In genomic region chr16:89330177-89330856, GRCh38 we compare ENCODE assay signal across 10 cellular contexts.
A peak's percentile ranks its signal among the peaks of the same experiment; 100 is the strongest.
DNase-seq lines count a peak whose midpoint lies in the region; ATAC-seq and TF ChIP-seq lines count a peak whose summit lies in the region.
"Had no signal": no experiment of that assay in that cellular context is flagged by ENCODE, and none has a peak within 500 bp of the region (broad histone marks: within the 10 kb centered on the region; RNA-seq: fewer than 3 reads in every experiment).

No MANE protein-coding gene starts in this region.

- H3K27me3 ChIP-seq in breast epithelium, result no peaks in the 10 kb centered on the region
- no peaks in the 10 kb centered on the region for H3K27me3 ChIP-seq in right atrium auricular region
- no peaks in the 10 kb centered on the region for H3K27me3 ChIP-seq in transverse colon
- H3K27me3 ChIP-seq: dorsolateral prefrontal cortex had no signal

- H3K9me3 Mint-ChIP-seq in MCF 10A (ENCODE audit: unreplicated experiment), result no peaks in the 10 kb centered on the region

- in situ Hi-C loops in transverse colon (cut with MboI; ENCODE audit: low pct_ligation_motif_present in 1 of 4, low pct_unique_long_range_greater_than_20kb in 1 of 4, low sequenced_read_pairs in 3 of 4), result loop anchor here in 2 of 4 donors (10.0 kb wide), 2 partner anchors 164 to 174 kb away; partner anchors contain the start of genes ANKRD11 (in 1 of the 2) and SPG7 (in 1 of the 2)

- peak overlapping the region; percentile 54 for H3K27ac Mint-ChIP-seq in MCF 10A (ENCODE audit: low read depth, unreplicated experiment)

- H3K9me3 ChIP-seq in breast epithelium (no peaks in the 10 kb centered on the region), right atrium auricular region (no peaks in the 10 kb centered on the region), transverse colon (no peaks in the 10 kb centered on the region)

- H3K4me3 ChIP-seq in breast epithelium (peak overlapping the region in 1 of 3 donors; percentile 37), right atrium auricular region (no peak overlapping the region), transverse colon (no peak overlapping the region)

- ATAC-seq in GM19328 (IDR thresholded peaks at IDR 0.05; ENCODE audit: unreplicated experiment) (no peak), GM21360 (IDR thresholded peaks at IDR 0.05; ENCODE audit: unreplicated experiment) (no peak)

- CTCF ChIA-PET in MCF 10A (lab: Yijun Ruan, JAX), result no interaction called here

- H3K27me3 Mint-ChIP-seq in MCF 10A (ENCODE audit: insufficient read depth, unreplicated experiment), result no peaks in the 10 kb centered on the region

- no peak overlapping the region for H3K4me3 Mint-ChIP-seq in MCF 10A (ENCODE audit: unreplicated experiment)

- H3K27ac ChIP-seq in breast epithelium (peak overlapping the region in 1 of 2 donors; percentile 62), right atrium auricular region (peak overlapping the region; percentile 42 to 68), transverse colon (peak overlapping the region in 3 of 4 donors; percentile 4 to 44 (median 23))

- H3K4me1 ChIP-seq in breast epithelium (peaks cover 14 to 20% of the 10 kb centered on the region in 2 donors), right atrium auricular region (peaks cover 0 to 82% of the 10 kb centered on the region in 2 donors), transverse colon (peaks cover 32 to 72% (median 37%) of the 10 kb centered on the region in 4 donors)

- no peaks in the 10 kb centered on the region for H3K36me3 ChIP-seq in breast epithelium
- no peaks in the 10 kb centered on the region for H3K36me3 ChIP-seq in right atrium auricular region
- H3K36me3 ChIP-seq in transverse colon, result no peaks in the 10 kb centered on the region

- no TSS peak for BruUV-seq in MCF 10A (replicated peaks; lab: Mats Ljungman, UMichigan)

- intact Hi-C loops in MCF 10A (cut with micrococcal nuclease), result no loop called here
- intact Hi-C loops in breast epithelium (cut with DNase I; ENCODE audit: low total_unique reads), result no loop called here
- intact Hi-C loops in transverse colon (cut with DNase I; ENCODE audit: low total_unique reads), result loop anchor here (5.0 to 10.0 kb wide), 2 partner anchors 154 to 177 kb away; partner anchors contain the start of gene SPG7

- TF ChIP-seq EP300 in transverse colon (IDR thresholded peaks at IDR 0.05; ENCODE audit: low read depth), result no peak

- peaks cover 14% of the 10 kb centered on the region for H3K36me3 Mint-ChIP-seq in MCF 10A (ENCODE audit: insufficient read depth, unreplicated experiment)

- TF ChIP-seq POLR2A in breast epithelium (IDR thresholded peaks at IDR 0.05) (no peak), transverse colon (IDR thresholded peaks at IDR 0.05) (no peak)

- WGBS in transverse colon (ENCODE audit: low coverage in 1 of 2), 2 donors, result 63 to 73% methylated on average over 2 to 24 of the region's 25 CpGs

- POLR2A ChIA-PET in MCF 10A (lab: Yijun Ruan, JAX), result interaction anchor here (0.6 to 1.4 kb wide), 8 partner anchors 9 to 305 kb away, joined by 3 to 6 read pairs (median 4); partner anchors contain the start of gene SPG7

- H3K4me1 Mint-ChIP-seq in MCF 10A (ENCODE audit: insufficient read depth, unreplicated experiment), result peaks cover 31% of the 10 kb centered on the region

- no peak for TF ChIP-seq CTCF in MCF 10A (IDR thresholded peaks at IDR 0.05; ENCODE audit: unreplicated experiment)
- TF ChIP-seq CTCF in breast epithelium (IDR thresholded peaks at IDR 0.05), result no peak
- TF ChIP-seq CTCF in right atrium auricular region (IDR thresholded peaks at IDR 0.05), result no peak
- TF ChIP-seq CTCF in transverse colon (IDR thresholded peaks at IDR 0.05), result no peak

- DNase-seq in MCF 10A (ENCODE audit: unreplicated experiment) (peak; percentile 74), breast epithelium (ENCODE audit: low spot score in 2 of 2) (no peak), activated T-helper 1 cell treated with Interleukin-2 at 50 U/mL for 16 hours (ENCODE audit: low read depth) (peak; percentile 13), right atrium auricular region (ENCODE audit: low spot score) (no peak), transverse colon (no peak), globus pallidus (ENCODE audit: low spot score) (no peak)
- DNase-seq: MV-4-11 had no signal

Comparison
In these comparisons a context has a peak if more than half of its experiments do, and no peak if none do; other contexts are left out.
1. DNase-seq: peak in MCF 10A (single experiment) and activated T-helper 1 cell treated with Interleukin-2 at 50 U/mL for 16 hours (single experiment); none in breast epithelium (0 of 2), right atrium auricular region (single experiment), transverse colon (single experiment) and globus pallidus (single experiment).